In genomic region chr5:181223041-181223728, GRCh38 we compare ENCODE assay signal across 8 cellular contexts. TPM values are rescaled to one million over a fixed set of nuclear protein-coding genes. Genes with fewer than 3 reads are reported as not detected.
A peak's percentile ranks its signal among the peaks of the same experiment; 100 is the strongest.
DNase-seq lines count a peak whose midpoint lies in the region; ATAC-seq, FAIRE-seq and TF ChIP-seq lines count a peak whose summit lies in the region.

Gene TRIM41, plus strand, starts transcription at chr5:181223281. Its CDS starts 719 bp downstream, at chr5:181224000.

- ATAC-seq in HG02642 (IDR thresholded peaks at IDR 0.05; ENCODE audit: poor library complexity, unreplicated experiment): peak; percentile 69
- peak; percentile 47 for ATAC-seq in activated naive CD8-positive, alpha-beta T cell treated with anti-CD3 and anti-CD28 coated beads, Interleukin-2, amount 50 U/mL, for 24 hours
- peak; percentile 89 for ATAC-seq in left ventricle myocardium superior

- H3K27ac Mint-ChIP-seq in activated naive CD8-positive, alpha-beta T cell treated with anti-CD3 and anti-CD28 coated beads, Interleukin-2, amount 50 U/mL, for 24 hours: peak within 1 kb of the TSS; percentile 96

- DNase-seq in RCC 7860 (ENCODE audit: low spot score): peak; percentile 96
- DNase-seq in activated naive CD8-positive, alpha-beta T cell treated with anti-CD3 and anti-CD28 coated beads, Interleukin-2, amount 50 U/mL, for 24 hours: peak; percentile 99
- peak; percentile 99 for DNase-seq in left ventricle myocardium superior
- peak; percentile 100 for DNase-seq in retina
- DNase-seq in NCI-H187 treated with DMSO at 0.1 percent for 48 hours (lab: John Stamatoyannopoulos, UW): no peak
- DNase-seq in OCI-M2 (lab: John Stamatoyannopoulos, UW; ENCODE audit: unreplicated experiment): no peak

- H3K36me3 Mint-ChIP-seq in activated naive CD8-positive, alpha-beta T cell treated with anti-CD3 and anti-CD28 coated beads, Interleukin-2, amount 50 U/mL, for 24 hours (ENCODE audit: low read depth): peaks cover 15% of the 10 kb centered on the region

- peak; percentile 5 for TF ChIP-seq CTCF in GM12873 (IDR thresholded peaks at IDR 0.05; ENCODE audit: insufficient read depth, low read depth, low read length, missing control alignments)

- peaks cover 7% of the 10 kb centered on the region for H3K27me3 Mint-ChIP-seq in activated naive CD8-positive, alpha-beta T cell treated with anti-CD3 and anti-CD28 coated beads, Interleukin-2, amount 50 U/mL, for 24 hours

- FAIRE-seq in RCC 7860 (lab: Jason Lieb, UNC): peak; percentile 81

- no peaks in the 10 kb centered on the region for H3K9me3 Mint-ChIP-seq in activated naive CD8-positive, alpha-beta T cell treated with anti-CD3 and anti-CD28 coated beads, Interleukin-2, amount 50 U/mL, for 24 hours

- peaks cover 65% of the 10 kb centered on the region for H3K4me1 Mint-ChIP-seq in activated naive CD8-positive, alpha-beta T cell treated with anti-CD3 and anti-CD28 coated beads, Interleukin-2, amount 50 U/mL, for 24 hours

- intact Hi-C loops in left ventricle myocardium superior (cut with micrococcal nuclease): no loop called here

- peak within 1 kb of the TSS; percentile 97 for H3K4me3 Mint-ChIP-seq in activated naive CD8-positive, alpha-beta T cell treated with anti-CD3 and anti-CD28 coated beads, Interleukin-2, amount 50 U/mL, for 24 hours

RNA-seq across cellular contexts. Expression of gene TRIM41, which starts in this region (rescaled TPM):
- 23.7 TPM for total RNA-seq in left ventricle myocardium superior

Comparison
In these comparisons a context has a peak if more than half of its experiments do, and no peak if none do; other contexts are left out.
1. DNase-seq: peak in RCC 7860 (single experiment), activated naive CD8-positive, alpha-beta T cell treated with anti-CD3 and anti-CD28 coated beads, Interleukin-2, amount 50 U/mL, for 24 hours (single experiment), left ventricle myocardium superior (single experiment) and retina (single experiment); none in NCI-H187 treated with DMSO at 0.1 percent for 48 hours (single experiment) and OCI-M2 (single experiment).
2. Peak in every context shown above with its lines, with median percentiles within 50 percentile points of each other: ATAC-seq.